21 cellular contexts compared by ENCODE assay signal in the genomic region with DNA sequence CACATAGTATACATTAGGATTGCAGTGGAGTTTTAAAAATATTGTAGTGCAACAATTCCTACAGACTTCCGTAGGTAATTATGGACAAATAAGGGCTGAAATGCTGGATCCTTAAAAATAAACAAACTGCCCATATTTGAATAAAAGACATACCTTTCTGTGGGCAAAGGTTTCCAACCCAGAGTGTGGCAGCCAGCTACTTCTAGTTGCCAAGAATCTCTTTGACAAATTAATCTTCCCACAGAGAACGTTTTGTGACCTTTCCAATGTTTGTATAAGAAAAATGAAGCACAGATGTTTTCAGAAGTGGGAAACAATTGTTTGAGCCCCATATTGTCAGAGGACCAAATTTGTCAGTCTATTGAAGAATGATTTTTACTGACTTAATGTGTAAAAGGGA. TPM values are rescaled to one million over a fixed set of nuclear protein-coding genes. Genes with fewer than 3 reads are reported as not detected.
DNase-seq lines count a peak whose midpoint lies in the region; ATAC-seq, FAIRE-seq and TF ChIP-seq lines count a peak whose summit lies in the region.
"Had no signal": no experiment of that assay in that cellular context is flagged by ENCODE, and none has a peak within 500 bp of the region (broad histone marks: within the 10 kb centered on the region; RNA-seq: fewer than 3 reads in every experiment).

No MANE protein-coding gene starts in this region.

- peak overlapping the region in 1 of 4 donors; percentile 6 for H3K27ac ChIP-seq in pancreas
- H3K27ac ChIP-seq: GM23248 had no signal

- no peak for TF ChIP-seq CTCF in fibroblast of mammary gland (conservative IDR thresholded peaks at IDR 0.05; ENCODE audit: control insufficient read depth, insufficient read depth, low read depth, low read length)
- no peak for TF ChIP-seq CTCF in pancreas (IDR thresholded peaks at IDR 0.05)

- H3K36me3 ChIP-seq in pancreas, result no peaks in the 10 kb centered on the region
- H3K36me3 ChIP-seq: BE2C had no signal

- intact Hi-C loops in pancreas (cut with DNase I), result no loop called here

- no peaks in the 10 kb centered on the region for H3K27me3 ChIP-seq in pancreas
- H3K27me3 ChIP-seq: BE2C had no signal

- H3K9me3 ChIP-seq in pancreas, result no peaks in the 10 kb centered on the region
- H3K9me3 ChIP-seq: BE2C had no signal

- H3K4me1 ChIP-seq in pancreas, result peaks cover 0 to 5% (median 0%) of the 10 kb centered on the region in 3 donors
- H3K4me1 ChIP-seq: BE2C had no signal

- peak; percentile 41 to 83 (median 62) for ATAC-seq in pancreas
- ATAC-seq: CD8-positive, alpha-beta T cell; GM12878 had no signal

- DNase-seq in M059J (ENCODE audit: low read depth) (peak; percentile 41), astrocyte of the hippocampus (ENCODE audit: low read depth, low spot score) (peak; percentile 44), fibroblast of mammary gland (ENCODE audit: low read depth) (peak; percentile 4), pancreas (no peak), DMS153 treated with DMSO at 0.1 percent for 48 hours (lab: John Stamatoyannopoulos, UW; ENCODE audit: unreplicated experiment) (no peak), glomerular visceral epithelial cell (ENCODE audit: extremely low spot score) (no peak), DMS53 treated with DMSO at 0.1 percent for 48 hours (lab: John Stamatoyannopoulos, UW; ENCODE audit: unreplicated experiment) (no peak)
- DNase-seq: BE2C; CD8-positive, alpha-beta T cell; COR-L47; DMS53; GM23248; IMR-90 had no signal

- H3K4me3 ChIP-seq in fibroblast of mammary gland (ENCODE audit: control insufficient read depth, low read depth, low read length) (no peak overlapping the region), pancreas (no peak overlapping the region)
- H3K4me3 ChIP-seq: GM12878, GM23248 had no signal

- FAIRE-seq in pancreas (lab: Jason Lieb, UNC), result no peak
- FAIRE-seq: A204.1, GM12878, GM18507, H54 had no signal

- WGBS in pancreas, 2 donors, result 8 to 12% methylated on average over 2 of the region's 2 CpGs

RNA-seq across cellular contexts. Expression of gene GRPR, which starts 21.1 kb away (rescaled TPM):
- 0.15 and 0.32 TPM in 2 replicates for total RNA-seq in M059J (2014; rRNA removed; shearing (Covaris generic))
- 10 to 100 TPM in 3 of 6 donors, 1 to 10 TPM in 3; 7.1 to 32.4 (median 9.3) TPM for total RNA-seq in pancreas
- 1 to 10 TPM; 1.4 to 2.9 TPM for polyA plus RNA-seq in pancreas
- total RNA-seq: Daoy, G401, GM23248, HT-29 had no signal

RNA-seq across cellular contexts. Expression of gene MAGEB17, which starts 22.9 kb away (rescaled TPM):
- not detected in 2 replicates for total RNA-seq in M059J (2014; rRNA removed; shearing (Covaris generic))
- total RNA-seq in pancreas, result 1 to 10 TPM in 1 of 6 donors, under 1 TPM in 5; 0.19 to 2.2 (median 0.53) TPM
- polyA plus RNA-seq in pancreas, result 1 to 10 TPM in 1 of 2 donors, under 1 TPM in 1; 0.66 to 2.2 TPM
- total RNA-seq: CD8-positive, alpha-beta T cell; Daoy; G401; GM23248; HT-29 had no signal
- polyA plus RNA-seq: CD14-positive monocyte, GM23248 had no signal

Comparison
In these comparisons a context has a peak if more than half of its experiments do, and no peak if none do; other contexts are left out.
1. DNase-seq: peak in M059J (single experiment), astrocyte of the hippocampus (single experiment) and fibroblast of mammary gland (single experiment); none in pancreas (0 of 6), DMS153 treated with DMSO at 0.1 percent for 48 hours (single experiment), glomerular visceral epithelial cell (single experiment) and DMS53 treated with DMSO at 0.1 percent for 48 hours (single experiment).